Comparison of ENCODE assay signal across 16 cellular contexts in the genomic region with DNA sequence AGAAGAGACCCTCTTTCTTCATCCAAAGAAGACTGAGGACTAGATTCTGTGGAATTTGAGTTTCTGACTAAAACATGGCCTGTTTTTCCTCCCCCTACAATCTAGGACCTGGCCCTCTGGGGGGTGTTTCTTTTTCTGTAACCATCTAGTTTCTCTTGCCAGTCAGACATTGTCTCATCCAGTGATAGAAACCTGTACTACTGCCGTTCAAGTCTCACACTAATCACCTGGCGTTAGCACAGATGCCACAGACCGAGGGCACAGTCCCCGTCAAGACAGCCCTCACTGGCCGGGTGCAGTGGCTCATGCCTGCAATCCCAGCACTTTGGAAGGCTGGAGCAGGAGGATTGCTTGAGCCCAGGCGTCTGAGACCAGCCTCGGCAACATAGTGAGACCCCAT.
DNase-seq lines count a peak whose midpoint lies in the region; ATAC-seq and TF ChIP-seq lines count a peak whose summit lies in the region.
"Had no signal": no experiment of that assay in that cellular context is flagged by ENCODE, and none has a peak within 500 bp of the region (broad histone marks: within the 10 kb centered on the region; RNA-seq: fewer than 3 reads in every experiment).

No MANE protein-coding gene starts in this region.

- no peak for TF ChIP-seq POLR2A in testis (IDR thresholded peaks at IDR 0.05)

- H2AFZ ChIP-seq in OCI-LY7 (ENCODE audit: low read length), result peak overlapping the region; percentile 43; the same call in 1 of the 2 replicates

- peak; percentile 43 for DNase-seq in G401 (ENCODE audit: low spot score)
- no peak for DNase-seq in OCI-LY7 (ENCODE audit: low spot score)
- DNase-seq in activated T-cell treated with anti-CD3 and anti-CD28 coated beads, Interleukin-2, amount 50 U/mL, for 4 hours, result no peak
- DNase-seq in testis, result no peak
- DNase-seq in immature natural killer cell, result no peak
- DNase-seq: ACHN; CD4-positive, alpha-beta memory T cell; COR-L47; DND-41; H7; KBM-7 had no signal

- no peaks in the 10 kb centered on the region for H3K27me3 ChIP-seq in muscle layer of colon (ENCODE audit: control insufficient read depth in 1 of 2, insufficient read depth in 2 of 2, low read length in 2 of 2)
- no peaks in the 10 kb centered on the region for H3K27me3 ChIP-seq in testis

- peaks cover 12% of the 10 kb centered on the region for H3K9me3 Mint-ChIP-seq in activated T-cell treated with anti-CD3 and anti-CD28 coated beads, Interleukin-2, amount 50 U/mL, for 4 hours
- H3K9me3 Mint-ChIP-seq in immature natural killer cell, result no peaks in the 10 kb centered on the region

- no peaks in the 10 kb centered on the region for H3K4me1 Mint-ChIP-seq in activated T-cell treated with anti-CD3 and anti-CD28 coated beads, Interleukin-2, amount 50 U/mL, for 4 hours (ENCODE audit: low read depth)
- no peaks in the 10 kb centered on the region for H3K4me1 Mint-ChIP-seq in immature natural killer cell
- H3K4me1 Mint-ChIP-seq: CD4-positive, alpha-beta memory T cell had no signal

- H3K9ac ChIP-seq in muscle layer of colon (ENCODE audit: low read length), result peak overlapping the region; percentile 8

- H3K4me1 ChIP-seq in OCI-LY7 (ENCODE audit: insufficient read depth, low read length, poor library complexity, severe bottlenecking) (peaks cover 49% of the 10 kb centered on the region), muscle layer of colon (ENCODE audit: insufficient read depth, low read length) (peaks cover 46% of the 10 kb centered on the region), testis (no peaks in the 10 kb centered on the region)

- H3K27ac ChIP-seq in OCI-LY7 (ENCODE audit: low read depth, low read length, poor library complexity, severe bottlenecking), result no peak overlapping the region
- peak overlapping the region; percentile 43 for H3K27ac ChIP-seq in muscle layer of colon (ENCODE audit: low read depth, low read length)
- H3K27ac ChIP-seq in testis, result no peak overlapping the region
- H3K27ac ChIP-seq: C4-2B, HL-60 had no signal

- H3K36me3 Mint-ChIP-seq in activated T-cell treated with anti-CD3 and anti-CD28 coated beads, Interleukin-2, amount 50 U/mL, for 4 hours (ENCODE audit: insufficient read depth), result no peaks in the 10 kb centered on the region
- H3K36me3 Mint-ChIP-seq in immature natural killer cell, result no peaks in the 10 kb centered on the region
- H3K36me3 Mint-ChIP-seq: CD4-positive, alpha-beta memory T cell had no signal

- TF ChIP-seq CTCF in OCI-LY7 (conservative IDR thresholded peaks at IDR 0.05; ENCODE audit: low read length) (no peak), testis (IDR thresholded peaks at IDR 0.05) (no peak)

- H3K27ac Mint-ChIP-seq in immature natural killer cell, result no peak overlapping the region
- H3K27ac Mint-ChIP-seq: B cell; CD4-positive, alpha-beta memory T cell had no signal

- no peaks in the 10 kb centered on the region for H3K36me3 ChIP-seq in OCI-LY7 (ENCODE audit: insufficient read depth, low read length)
- H3K36me3 ChIP-seq in muscle layer of colon (ENCODE audit: insufficient read depth, low read length), result no peaks in the 10 kb centered on the region
- H3K36me3 ChIP-seq in testis (ENCODE audit: low read depth, missing control alignments), result no peaks in the 10 kb centered on the region

- no peak overlapping the region for H3K4me2 ChIP-seq in OCI-LY7 (ENCODE audit: low read length)

- no peak for ATAC-seq in activated T-cell treated with anti-CD3 and anti-CD28 coated beads, Interleukin-2, amount 50 U/mL, for 4 hours
- no peak for ATAC-seq in GM21825 (IDR thresholded peaks at IDR 0.05; ENCODE audit: unreplicated experiment)

- no TSS peak for BruUV-seq in OCI-LY7 (replicated peaks; lab: Mats Ljungman, UMichigan)

- H4K20me1 ChIP-seq in OCI-LY7 (ENCODE audit: insufficient read depth, low read length), result no peaks in the 10 kb centered on the region

- H3K4me3 Mint-ChIP-seq in activated T-cell treated with anti-CD3 and anti-CD28 coated beads, Interleukin-2, amount 50 U/mL, for 4 hours, result no peak overlapping the region
- H3K4me3 Mint-ChIP-seq in immature natural killer cell, result no peak overlapping the region
- H3K4me3 Mint-ChIP-seq: B cell; CD4-positive, alpha-beta memory T cell had no signal

- no peaks in the 10 kb centered on the region for H3K9me2 ChIP-seq in OCI-LY7 (ENCODE audit: insufficient read depth, low read length)

- POLR2A ChIA-PET in OCI-LY7 (lab: Charles Lee), result no interaction called here

- intact Hi-C loops in OCI-LY7 (cut with micrococcal nuclease; ENCODE audit: unreplicated experiment), result no loop called here
- intact Hi-C loops in testis (cut with DNase I; ENCODE audit: low total_unique reads), result no loop called here

- H3K9me3 ChIP-seq in OCI-LY7 (ENCODE audit: low read length) (peaks cover 14% of the 10 kb centered on the region; the same call in 1 of the 2 replicates), muscle layer of colon (ENCODE audit: low read length) (no peaks in the 10 kb centered on the region), testis (no peaks in the 10 kb centered on the region)

- WGBS in testis, 2 donors, result 66 to 73% methylated on average over 7 of the region's 7 CpGs

- H3K4me3 ChIP-seq in OCI-LY7 (ENCODE audit: low read depth, low read length, poor library complexity, severe bottlenecking) (no peak overlapping the region), muscle layer of colon (ENCODE audit: low read depth in 1 of 2, low read length in 2 of 2) (peak overlapping the region; percentile 6 to 26), testis (no peak overlapping the region)

- H3K27me3 Mint-ChIP-seq in activated T-cell treated with anti-CD3 and anti-CD28 coated beads, Interleukin-2, amount 50 U/mL, for 4 hours (ENCODE audit: low read depth), result no peaks in the 10 kb centered on the region
- H3K27me3 Mint-ChIP-seq in immature natural killer cell (ENCODE audit: low read depth in 3 of 3), result peaks cover 0 to 1% (median 0%) of the 10 kb centered on the region in 3 donors

- CTCF ChIA-PET in OCI-LY7 (lab: Charles Lee; ENCODE audit: unreplicated experiment), result no interaction called here

- in situ Hi-C loops in G401 (cut with HindIII; ENCODE audit: low sequenced_read_pairs), result no loop called here

- no peaks in the 10 kb centered on the region for H3K79me2 ChIP-seq in OCI-LY7 (ENCODE audit: insufficient read depth, low read depth, low read length)

Comparison
In these comparisons a context has a peak if more than half of its experiments do, and no peak if none do; other contexts are left out.
1. H3K4me3 ChIP-seq: peak in muscle layer of colon (2 of 2); none in OCI-LY7 (single experiment) and testis (0 of 2).